17 cellular contexts compared by ENCODE assay signal in genomic region chr17:57982452-57983170, GRCh38. TPM values are rescaled to one million over a fixed set of nuclear protein-coding genes. Genes with fewer than 3 reads are reported as not detected.
DNase-seq lines count a peak whose midpoint lies in the region; TF ChIP-seq lines count a peak whose summit lies in the region.
"Had no signal": no experiment of that assay in that cellular context is flagged by ENCODE, and none has a peak within 500 bp of the region (broad histone marks: within the 10 kb centered on the region; RNA-seq: fewer than 3 reads in every experiment).

No MANE protein-coding gene starts in this region.

- H3K36me3 ChIP-seq in BLaER1 treated with 17β-estradiol and CSF1 and Interleukin-3, amounts not matched to agents 10 nM and 100 nM = peaks cover 56 to 81% (median 71%) of the 10 kb centered on the region in 11 experiments
- no peaks in the 10 kb centered on the region for H3K36me3 ChIP-seq in neural cell (ENCODE audit: insufficient read depth, low read length)

- H4K20me1 ChIP-seq in BLaER1 treated with 17β-estradiol and CSF1 and Interleukin-3, amounts not matched to agents 10 nM and 100 nM = peaks cover 79 to 95% (median 88%) of the 10 kb centered on the region in 11 experiments
- peaks cover 21% of the 10 kb centered on the region for H4K20me1 ChIP-seq in neural cell (ENCODE audit: insufficient read depth)

- no peak for TF ChIP-seq RAD21 in neural cell (conservative IDR thresholded peaks at IDR 0.05)

- TF ChIP-seq CTCF in HFFc6 (IDR thresholded peaks at IDR 0.05) = no peak
- no peak for TF ChIP-seq CTCF in coronary artery (IDR thresholded peaks at IDR 0.05)
- TF ChIP-seq CTCF in neural cell (IDR thresholded peaks at IDR 0.05; ENCODE audit: poor library complexity, severe bottlenecking) = no peak

- H3K27me3 ChIP-seq in BLaER1 treated with 17β-estradiol and CSF1 and Interleukin-3, amounts not matched to agents 10 nM and 100 nM = no peaks in the 10 kb centered on the region
- no peaks in the 10 kb centered on the region for H3K27me3 ChIP-seq in neural cell (ENCODE audit: insufficient read depth, low read depth, low read length)
- H3K27me3 ChIP-seq: SJSA1, suprapubic skin had no signal

- no peak overlapping the region for H3K27ac ChIP-seq in BLaER1 treated with 17β-estradiol and CSF1 and Interleukin-3, amounts not matched to agents 10 nM and 100 nM
- no peak overlapping the region for H3K27ac ChIP-seq in coronary artery
- no peak overlapping the region for H3K27ac ChIP-seq in neural cell (ENCODE audit: low read length)
- H3K27ac ChIP-seq: SJSA1, suprapubic skin had no signal

- peaks cover 66% of the 10 kb centered on the region for H3K4me1 Mint-ChIP-seq in HFFc6 (ENCODE audit: low read depth)

- H3K79me2 ChIP-seq in neural cell (replicated peaks; ENCODE audit: insufficient read depth, low read length) = peaks cover 84% of the 10 kb centered on the region

- no peak overlapping the region; a peak in 1 of 22 replicates for H3K9ac ChIP-seq in BLaER1 treated with 17β-estradiol and CSF1 and Interleukin-3, amounts not matched to agents 10 nM and 100 nM
- H3K9ac ChIP-seq in neural cell (ENCODE audit: low read length) = no peak overlapping the region

- no peak for DNase-seq in HFFc6
- no peak for DNase-seq in coronary artery (ENCODE audit: low spot score)
- DNase-seq in cerebellum (ENCODE audit: low spot score) = no peak
- DNase-seq in NCI-H748 (lab: John Stamatoyannopoulos, UW; ENCODE audit: unreplicated experiment) = no peak
- no peak for DNase-seq in cerebellar cortex (ENCODE audit: low spot score)
- no peak for DNase-seq in activated CD4-positive, alpha-beta T cell treated with anti-CD3 and anti-CD28 coated beads for 48 hours
- DNase-seq: activated CD4-positive, alpha-beta T cell treated with anti-CD3 and anti-CD28 coated beads, Interleukin-2, amount 50 U/mL, for 48 hours; activated effector memory CD4-positive, alpha-beta T cell treated with anti-CD3 and anti-CD28 coated beads, Interleukin-2, amount 50 U/mL, for 16 hours; DMS79; hippocampal formation; NCI-H1694 treated with DMSO at 0.1 percent for 48 hours; NCI-H446 had no signal

- TF ChIP-seq EP300 in neural cell (conservative IDR thresholded peaks at IDR 0.05; ENCODE audit: poor library complexity, severe bottlenecking) = no peak

- no peaks in the 10 kb centered on the region for H3K9me2 ChIP-seq in neural cell (ENCODE audit: insufficient read depth, low read length)

- H3K9me3 ChIP-seq in BLaER1 treated with 17β-estradiol and CSF1 and Interleukin-3, amounts not matched to agents 10 nM and 100 nM (replicated peaks in 1 of 11) = no peaks in the 10 kb centered on the region
- no peaks in the 10 kb centered on the region for H3K9me3 ChIP-seq in neural cell (ENCODE audit: low read length)
- H3K9me3 ChIP-seq: SJSA1, suprapubic skin had no signal

- no peak overlapping the region for H3K27ac Mint-ChIP-seq in HFFc6
- H3K27ac Mint-ChIP-seq: B cell had no signal

- no peaks in the 10 kb centered on the region for H3K9me3 Mint-ChIP-seq in HFFc6

- no peak overlapping the region for H2AFZ ChIP-seq in neural cell (ENCODE audit: low read depth, low read length)

- H3K4me3 ChIP-seq in BLaER1 treated with 17β-estradiol and CSF1 and Interleukin-3, amounts not matched to agents 10 nM and 100 nM = no peak overlapping the region
- H3K4me3 ChIP-seq in coronary artery (peak overlapping the region; percentile 29), neural cell (ENCODE audit: low read length) (peak overlapping the region; percentile 91)
- H3K4me3 ChIP-seq: SJSA1, suprapubic skin had no signal

- no peaks in the 10 kb centered on the region; the same call in 1 of the 2 replicates for H3K27me3 Mint-ChIP-seq in HFFc6 (ENCODE audit: insufficient read depth)
- H3K27me3 Mint-ChIP-seq: B cell had no signal

- peak overlapping the region in 10 of 11 experiments; percentile 0 to 93 (median 84); a peak in 13 of 22 replicates for H3K4me2 ChIP-seq in BLaER1 treated with 17β-estradiol and CSF1 and Interleukin-3, amounts not matched to agents 10 nM and 100 nM
- H3K4me2 ChIP-seq in neural cell (ENCODE audit: low read length) = no peak overlapping the region

- peaks cover 5% of the 10 kb centered on the region for H3F3A ChIP-seq in neural cell (ENCODE audit: insufficient read depth, low read length, poor library complexity, severe bottlenecking)

- peaks cover 42 to 53% (median 50%) of the 10 kb centered on the region in 10 experiments for H3K4me1 ChIP-seq in BLaER1 treated with 17β-estradiol and CSF1 and Interleukin-3, amounts not matched to agents 10 nM and 100 nM

- H3K4me3 Mint-ChIP-seq in HFFc6 = 0 out of 2 replicates have a peak overlapping the region, but pooled peaks have one; percentile 1
- H3K4me3 Mint-ChIP-seq: B cell had no signal

- peaks cover 36% of the 10 kb centered on the region for H3K36me3 Mint-ChIP-seq in HFFc6 (ENCODE audit: low read depth)

TF ChIP-seq in neural cell, 6 proteins besides CTCF, POLR2A, EP300 and RAD21:
- TF ChIP-seq EZH2 (IDR thresholded peaks at IDR 0.05; ENCODE audit: borderline replicate concordance, insufficient read depth, low read length, poor library complexity, severe bottlenecking) (no peak), TAF1 (IDR thresholded peaks at IDR 0.05; ENCODE audit: low read depth) (no peak), POLR2AphosphoS5 (IDR thresholded peaks at IDR 0.05) (no peak), REST (IDR thresholded peaks at IDR 0.05; ENCODE audit: borderline replicate concordance) (no peak), MXI1 (conservative IDR thresholded peaks at IDR 0.05; ENCODE audit: poor library complexity, severe bottlenecking) (no peak), SMC3 (conservative IDR thresholded peaks at IDR 0.05; ENCODE audit: poor library complexity) (no peak)
TF ChIP-seq in neural cell: peak in this region for 0.

RNA-seq across cellular contexts. Expression of gene VEZF1, which starts 5.4 kb away (rescaled TPM):
- 10 to 100 TPM; 41.7 to 56.5 (median 51.8) TPM for total RNA-seq in HFFc6 (2021; fragmentation: NEBNext Ultra II Directional; extraction: Animal tissue kit (Norgen Biotek cat#: 25700))
- polyA plus RNA-seq in neural cell = 54.7 and 64.6 TPM in 2 replicates
- polyA minus RNA-seq in neural cell = 144 and 163 TPM in 2 replicates
- 64.8 TPM for total RNA-seq in cerebellum

RNA-seq across cellular contexts. Expression of gene SRSF1, which starts 24.4 kb away (rescaled TPM):
- 100 to 1,000 TPM; 216 to 296 (median 271) TPM for total RNA-seq in HFFc6 (2021; fragmentation: NEBNext Ultra II Directional; extraction: Animal tissue kit (Norgen Biotek cat#: 25700))
- polyA plus RNA-seq in neural cell = 357 and 380 TPM in 2 replicates
- 376 and 408 TPM in 2 replicates for polyA minus RNA-seq in neural cell
- total RNA-seq in cerebellum = 310 TPM

RNA-seq across cellular contexts. Expression of gene CUEDC1, which starts 27.4 kb away (rescaled TPM):
- 10 to 100 TPM; 34.0 to 41.0 (median 34.9) TPM for total RNA-seq in HFFc6 (2021; fragmentation: NEBNext Ultra II Directional; extraction: Animal tissue kit (Norgen Biotek cat#: 25700))
- polyA plus RNA-seq in neural cell = 25.5 and 27.0 TPM in 2 replicates
- polyA minus RNA-seq in neural cell = 20.9 and 28.5 TPM in 2 replicates
- total RNA-seq in cerebellum = 13.3 TPM
- total RNA-seq: B cell had no signal

Comparison
In these comparisons a context has a peak if more than half of its experiments do, and no peak if none do; other contexts are left out.
1. H3K4me3 ChIP-seq: peak in coronary artery (single experiment) and neural cell (single experiment); none in BLaER1 treated with 17β-estradiol and CSF1 and Interleukin-3, amounts not matched to agents 10 nM and 100 nM (0 of 10).